In the genomic region with DNA sequence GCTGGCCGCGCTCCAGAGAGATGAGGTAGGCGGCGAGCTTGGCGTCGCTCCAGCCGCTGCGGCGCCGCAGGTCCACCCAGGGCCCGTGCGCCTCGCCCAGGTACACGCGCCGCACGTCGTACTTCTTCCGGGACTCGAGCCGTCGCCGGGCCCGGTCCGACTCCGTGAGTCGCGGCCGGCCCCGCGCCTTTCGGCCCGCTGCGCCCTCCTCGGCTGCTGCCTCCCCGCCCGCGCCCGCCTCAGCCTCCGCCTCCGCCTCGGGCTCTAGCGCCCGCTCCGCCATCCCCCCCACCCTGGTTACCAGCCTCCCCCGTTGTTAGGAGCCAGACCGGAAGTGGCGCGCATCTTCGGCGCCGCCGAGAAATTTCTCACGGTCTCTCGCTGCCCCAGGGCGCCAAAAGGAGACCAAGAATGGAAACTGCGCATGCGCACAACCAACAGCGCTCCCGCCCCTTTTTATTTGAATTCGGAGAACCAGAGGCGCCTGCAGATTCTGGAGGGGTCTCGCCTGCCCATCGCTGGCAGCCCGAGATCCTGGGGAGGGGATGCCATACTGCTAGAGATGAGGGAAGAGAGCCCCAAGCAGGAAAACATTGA, we compare ENCODE assay signal across 1 cellular context.
TF ChIP-seq lines count a peak whose summit lies in the region.

A gene with protein sequence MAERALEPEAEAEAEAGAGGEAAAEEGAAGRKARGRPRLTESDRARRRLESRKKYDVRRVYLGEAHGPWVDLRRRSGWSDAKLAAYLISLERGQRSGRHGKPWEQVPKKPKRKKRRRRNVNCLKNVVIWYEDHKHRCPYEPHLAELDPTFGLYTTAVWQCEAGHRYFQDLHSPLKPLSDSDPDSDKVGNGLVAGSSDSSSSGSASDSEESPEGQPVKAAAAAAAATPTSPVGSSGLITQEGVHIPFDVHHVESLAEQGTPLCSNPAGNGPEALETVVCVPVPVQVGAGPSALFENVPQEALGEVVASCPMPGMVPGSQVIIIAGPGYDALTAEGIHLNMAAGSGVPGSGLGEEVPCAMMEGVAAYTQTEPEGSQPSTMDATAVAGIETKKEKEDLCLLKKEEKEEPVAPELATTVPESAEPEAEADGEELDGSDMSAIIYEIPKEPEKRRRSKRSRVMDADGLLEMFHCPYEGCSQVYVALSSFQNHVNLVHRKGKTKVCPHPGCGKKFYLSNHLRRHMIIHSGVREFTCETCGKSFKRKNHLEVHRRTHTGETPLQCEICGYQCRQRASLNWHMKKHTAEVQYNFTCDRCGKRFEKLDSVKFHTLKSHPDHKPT (minus strand): TSS at position 336 of the 597 bp plus-strand sequence. CDS start 53 bp downstream, at position 283.

TF ChIP-seq in WTC11, 78 proteins besides CTCF, POLR2A, EP300 and RAD21 (continued from another document and continues in another):
- TF ChIP-seq, protein P1, sequence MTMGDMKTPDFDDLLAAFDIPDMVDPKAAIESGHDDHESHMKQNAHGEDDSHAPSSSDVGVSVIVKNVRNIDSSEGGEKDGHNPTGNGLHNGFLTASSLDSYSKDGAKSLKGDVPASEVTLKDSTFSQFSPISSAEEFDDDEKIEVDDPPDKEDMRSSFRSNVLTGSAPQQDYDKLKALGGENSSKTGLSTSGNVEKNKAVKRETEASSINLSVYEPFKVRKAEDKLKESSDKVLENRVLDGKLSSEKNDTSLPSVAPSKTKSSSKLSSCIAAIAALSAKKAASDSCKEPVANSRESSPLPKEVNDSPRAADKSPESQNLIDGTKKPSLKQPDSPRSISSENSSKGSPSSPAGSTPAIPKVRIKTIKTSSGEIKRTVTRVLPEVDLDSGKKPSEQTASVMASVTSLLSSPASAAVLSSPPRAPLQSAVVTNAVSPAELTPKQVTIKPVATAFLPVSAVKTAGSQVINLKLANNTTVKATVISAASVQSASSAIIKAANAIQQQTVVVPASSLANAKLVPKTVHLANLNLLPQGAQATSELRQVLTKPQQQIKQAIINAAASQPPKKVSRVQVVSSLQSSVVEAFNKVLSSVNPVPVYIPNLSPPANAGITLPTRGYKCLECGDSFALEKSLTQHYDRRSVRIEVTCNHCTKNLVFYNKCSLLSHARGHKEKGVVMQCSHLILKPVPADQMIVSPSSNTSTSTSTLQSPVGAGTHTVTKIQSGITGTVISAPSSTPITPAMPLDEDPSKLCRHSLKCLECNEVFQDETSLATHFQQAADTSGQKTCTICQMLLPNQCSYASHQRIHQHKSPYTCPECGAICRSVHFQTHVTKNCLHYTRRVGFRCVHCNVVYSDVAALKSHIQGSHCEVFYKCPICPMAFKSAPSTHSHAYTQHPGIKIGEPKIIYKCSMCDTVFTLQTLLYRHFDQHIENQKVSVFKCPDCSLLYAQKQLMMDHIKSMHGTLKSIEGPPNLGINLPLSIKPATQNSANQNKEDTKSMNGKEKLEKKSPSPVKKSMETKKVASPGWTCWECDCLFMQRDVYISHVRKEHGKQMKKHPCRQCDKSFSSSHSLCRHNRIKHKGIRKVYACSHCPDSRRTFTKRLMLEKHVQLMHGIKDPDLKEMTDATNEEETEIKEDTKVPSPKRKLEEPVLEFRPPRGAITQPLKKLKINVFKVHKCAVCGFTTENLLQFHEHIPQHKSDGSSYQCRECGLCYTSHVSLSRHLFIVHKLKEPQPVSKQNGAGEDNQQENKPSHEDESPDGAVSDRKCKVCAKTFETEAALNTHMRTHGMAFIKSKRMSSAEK (CRISPR knock-in tag; IDR thresholded peaks at IDR 0.05; ENCODE audit: borderline replicate concordance): no peak
- TF ChIP-seq FOXP1 (CRISPR knock-in tag; IDR thresholded peaks at IDR 0.05; ENCODE audit: borderline replicate concordance): peak; percentile 64
- no peak for TF ChIP-seq NR3C1 (CRISPR knock-in tag; conservative IDR thresholded peaks at IDR 0.05; ENCODE audit: low read depth)
- TF ChIP-seq, protein P2, sequence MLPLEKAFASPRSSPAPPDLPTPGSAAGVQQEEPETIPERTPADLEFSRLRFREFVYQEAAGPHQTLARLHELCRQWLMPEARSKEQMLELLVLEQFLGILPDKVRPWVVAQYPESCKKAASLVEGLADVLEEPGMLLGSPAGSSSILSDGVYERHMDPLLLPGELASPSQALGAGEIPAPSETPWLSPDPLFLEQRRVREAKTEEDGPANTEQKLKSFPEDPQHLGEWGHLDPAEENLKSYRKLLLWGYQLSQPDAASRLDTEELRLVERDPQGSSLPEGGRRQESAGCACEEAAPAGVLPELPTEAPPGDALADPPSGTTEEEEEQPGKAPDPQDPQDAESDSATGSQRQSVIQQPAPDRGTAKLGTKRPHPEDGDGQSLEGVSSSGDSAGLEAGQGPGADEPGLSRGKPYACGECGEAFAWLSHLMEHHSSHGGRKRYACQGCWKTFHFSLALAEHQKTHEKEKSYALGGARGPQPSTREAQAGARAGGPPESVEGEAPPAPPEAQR (CRISPR knock-in tag; IDR thresholded peaks at IDR 0.05): no peak
- no peak for TF ChIP-seq NR1H2 (CRISPR knock-in tag; IDR thresholded peaks at IDR 0.05)
- TF ChIP-seq, protein P3, sequence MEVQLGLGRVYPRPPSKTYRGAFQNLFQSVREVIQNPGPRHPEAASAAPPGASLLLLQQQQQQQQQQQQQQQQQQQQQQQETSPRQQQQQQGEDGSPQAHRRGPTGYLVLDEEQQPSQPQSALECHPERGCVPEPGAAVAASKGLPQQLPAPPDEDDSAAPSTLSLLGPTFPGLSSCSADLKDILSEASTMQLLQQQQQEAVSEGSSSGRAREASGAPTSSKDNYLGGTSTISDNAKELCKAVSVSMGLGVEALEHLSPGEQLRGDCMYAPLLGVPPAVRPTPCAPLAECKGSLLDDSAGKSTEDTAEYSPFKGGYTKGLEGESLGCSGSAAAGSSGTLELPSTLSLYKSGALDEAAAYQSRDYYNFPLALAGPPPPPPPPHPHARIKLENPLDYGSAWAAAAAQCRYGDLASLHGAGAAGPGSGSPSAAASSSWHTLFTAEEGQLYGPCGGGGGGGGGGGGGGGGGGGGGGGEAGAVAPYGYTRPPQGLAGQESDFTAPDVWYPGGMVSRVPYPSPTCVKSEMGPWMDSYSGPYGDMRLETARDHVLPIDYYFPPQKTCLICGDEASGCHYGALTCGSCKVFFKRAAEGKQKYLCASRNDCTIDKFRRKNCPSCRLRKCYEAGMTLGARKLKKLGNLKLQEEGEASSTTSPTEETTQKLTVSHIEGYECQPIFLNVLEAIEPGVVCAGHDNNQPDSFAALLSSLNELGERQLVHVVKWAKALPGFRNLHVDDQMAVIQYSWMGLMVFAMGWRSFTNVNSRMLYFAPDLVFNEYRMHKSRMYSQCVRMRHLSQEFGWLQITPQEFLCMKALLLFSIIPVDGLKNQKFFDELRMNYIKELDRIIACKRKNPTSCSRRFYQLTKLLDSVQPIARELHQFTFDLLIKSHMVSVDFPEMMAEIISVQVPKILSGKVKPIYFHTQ (CRISPR knock-in tag; IDR thresholded peaks at IDR 0.05): no peak
- TF ChIP-seq NFE2L1 (CRISPR knock-in tag; IDR thresholded peaks at IDR 0.05): no peak
- TF ChIP-seq SOX15 (CRISPR knock-in tag; IDR thresholded peaks at IDR 0.05): no peak
- TF ChIP-seq, protein P4, sequence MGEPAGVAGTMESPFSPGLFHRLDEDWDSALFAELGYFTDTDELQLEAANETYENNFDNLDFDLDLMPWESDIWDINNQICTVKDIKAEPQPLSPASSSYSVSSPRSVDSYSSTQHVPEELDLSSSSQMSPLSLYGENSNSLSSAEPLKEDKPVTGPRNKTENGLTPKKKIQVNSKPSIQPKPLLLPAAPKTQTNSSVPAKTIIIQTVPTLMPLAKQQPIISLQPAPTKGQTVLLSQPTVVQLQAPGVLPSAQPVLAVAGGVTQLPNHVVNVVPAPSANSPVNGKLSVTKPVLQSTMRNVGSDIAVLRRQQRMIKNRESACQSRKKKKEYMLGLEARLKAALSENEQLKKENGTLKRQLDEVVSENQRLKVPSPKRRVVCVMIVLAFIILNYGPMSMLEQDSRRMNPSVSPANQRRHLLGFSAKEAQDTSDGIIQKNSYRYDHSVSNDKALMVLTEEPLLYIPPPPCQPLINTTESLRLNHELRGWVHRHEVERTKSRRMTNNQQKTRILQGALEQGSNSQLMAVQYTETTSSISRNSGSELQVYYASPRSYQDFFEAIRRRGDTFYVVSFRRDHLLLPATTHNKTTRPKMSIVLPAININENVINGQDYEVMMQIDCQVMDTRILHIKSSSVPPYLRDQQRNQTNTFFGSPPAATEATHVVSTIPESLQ (CRISPR knock-in tag; IDR thresholded peaks at IDR 0.05): no peak
- TF ChIP-seq TEAD1 (CRISPR knock-in tag; IDR thresholded peaks at IDR 0.05): 0 out of 2 replicates have a peak, but pooled peaks have one; percentile 52
- TF ChIP-seq, protein P5, sequence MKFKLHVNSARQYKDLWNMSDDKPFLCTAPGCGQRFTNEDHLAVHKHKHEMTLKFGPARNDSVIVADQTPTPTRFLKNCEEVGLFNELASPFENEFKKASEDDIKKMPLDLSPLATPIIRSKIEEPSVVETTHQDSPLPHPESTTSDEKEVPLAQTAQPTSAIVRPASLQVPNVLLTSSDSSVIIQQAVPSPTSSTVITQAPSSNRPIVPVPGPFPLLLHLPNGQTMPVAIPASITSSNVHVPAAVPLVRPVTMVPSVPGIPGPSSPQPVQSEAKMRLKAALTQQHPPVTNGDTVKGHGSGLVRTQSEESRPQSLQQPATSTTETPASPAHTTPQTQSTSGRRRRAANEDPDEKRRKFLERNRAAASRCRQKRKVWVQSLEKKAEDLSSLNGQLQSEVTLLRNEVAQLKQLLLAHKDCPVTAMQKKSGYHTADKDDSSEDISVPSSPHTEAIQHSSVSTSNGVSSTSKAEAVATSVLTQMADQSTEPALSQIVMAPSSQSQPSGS (CRISPR knock-in tag; IDR thresholded peaks at IDR 0.05; ENCODE audit: borderline replicate concordance, low read depth): no peak
- TF ChIP-seq MYBL2 (CRISPR knock-in tag; IDR thresholded peaks at IDR 0.05): peak; percentile 48; the same call in 1 of the 2 replicates
- TF ChIP-seq JUN (CRISPR knock-in tag; IDR thresholded peaks at IDR 0.05): peak; percentile 53; the same call in 1 of the 2 replicates
- peak; percentile 40; the same call in 1 of the 2 replicates for TF ChIP-seq PRRX2 (CRISPR knock-in tag; IDR thresholded peaks at IDR 0.05)
- TF ChIP-seq ZNF671 (CRISPR knock-in tag; IDR thresholded peaks at IDR 0.05): peak; percentile 79; the same call in 1 of the 2 replicates
- no peak for TF ChIP-seq JAZF1 (CRISPR knock-in tag; IDR thresholded peaks at IDR 0.05)
- TF ChIP-seq, protein P6, sequence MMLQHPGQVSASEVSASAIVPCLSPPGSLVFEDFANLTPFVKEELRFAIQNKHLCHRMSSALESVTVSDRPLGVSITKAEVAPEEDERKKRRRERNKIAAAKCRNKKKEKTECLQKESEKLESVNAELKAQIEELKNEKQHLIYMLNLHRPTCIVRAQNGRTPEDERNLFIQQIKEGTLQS (CRISPR knock-in tag; conservative IDR thresholded peaks at IDR 0.05): no peak
- TF ChIP-seq ZBTB21 (CRISPR knock-in tag; IDR thresholded peaks at IDR 0.05; ENCODE audit: borderline replicate concordance): 0 out of 2 replicates have a peak, but pooled peaks have one; percentile 28
- TF ChIP-seq TP53 (CRISPR knock-in tag; IDR thresholded peaks at IDR 0.05): no peak
- TF ChIP-seq, protein P7, sequence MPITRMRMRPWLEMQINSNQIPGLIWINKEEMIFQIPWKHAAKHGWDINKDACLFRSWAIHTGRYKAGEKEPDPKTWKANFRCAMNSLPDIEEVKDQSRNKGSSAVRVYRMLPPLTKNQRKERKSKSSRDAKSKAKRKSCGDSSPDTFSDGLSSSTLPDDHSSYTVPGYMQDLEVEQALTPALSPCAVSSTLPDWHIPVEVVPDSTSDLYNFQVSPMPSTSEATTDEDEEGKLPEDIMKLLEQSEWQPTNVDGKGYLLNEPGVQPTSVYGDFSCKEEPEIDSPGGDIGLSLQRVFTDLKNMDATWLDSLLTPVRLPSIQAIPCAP (CRISPR knock-in tag; IDR thresholded peaks at IDR 0.05): no peak
- no peak for TF ChIP-seq CREB1 (CRISPR knock-in tag; IDR thresholded peaks at IDR 0.05)
- TF ChIP-seq ELF4 (CRISPR knock-in tag; IDR thresholded peaks at IDR 0.05; ENCODE audit: low read depth): no peak
- TF ChIP-seq, protein P8, sequence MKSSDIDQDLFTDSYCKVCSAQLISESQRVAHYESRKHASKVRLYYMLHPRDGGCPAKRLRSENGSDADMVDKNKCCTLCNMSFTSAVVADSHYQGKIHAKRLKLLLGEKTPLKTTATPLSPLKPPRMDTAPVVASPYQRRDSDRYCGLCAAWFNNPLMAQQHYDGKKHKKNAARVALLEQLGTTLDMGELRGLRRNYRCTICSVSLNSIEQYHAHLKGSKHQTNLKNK (CRISPR knock-in tag; IDR thresholded peaks at IDR 0.05): no peak
- TF ChIP-seq SMAD3 (CRISPR knock-in tag; IDR thresholded peaks at IDR 0.05; ENCODE audit: borderline replicate concordance): peak; percentile 59; the same call in 1 of the 2 replicates
- peak; percentile 96 for TF ChIP-seq CREM (CRISPR knock-in tag; IDR thresholded peaks at IDR 0.05)
- no peak for TF ChIP-seq ZNF138 (CRISPR knock-in tag; conservative IDR thresholded peaks at IDR 0.05)
- TF ChIP-seq, protein P9, sequence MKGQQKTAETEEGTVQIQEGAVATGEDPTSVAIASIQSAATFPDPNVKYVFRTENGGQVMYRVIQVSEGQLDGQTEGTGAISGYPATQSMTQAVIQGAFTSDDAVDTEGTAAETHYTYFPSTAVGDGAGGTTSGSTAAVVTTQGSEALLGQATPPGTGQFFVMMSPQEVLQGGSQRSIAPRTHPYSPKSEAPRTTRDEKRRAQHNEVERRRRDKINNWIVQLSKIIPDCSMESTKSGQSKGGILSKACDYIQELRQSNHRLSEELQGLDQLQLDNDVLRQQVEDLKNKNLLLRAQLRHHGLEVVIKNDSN (CRISPR knock-in tag; IDR thresholded peaks at IDR 0.05): no peak
- no peak for TF ChIP-seq TEAD4 (CRISPR knock-in tag; IDR thresholded peaks at IDR 0.05)
- TF ChIP-seq, protein P10, sequence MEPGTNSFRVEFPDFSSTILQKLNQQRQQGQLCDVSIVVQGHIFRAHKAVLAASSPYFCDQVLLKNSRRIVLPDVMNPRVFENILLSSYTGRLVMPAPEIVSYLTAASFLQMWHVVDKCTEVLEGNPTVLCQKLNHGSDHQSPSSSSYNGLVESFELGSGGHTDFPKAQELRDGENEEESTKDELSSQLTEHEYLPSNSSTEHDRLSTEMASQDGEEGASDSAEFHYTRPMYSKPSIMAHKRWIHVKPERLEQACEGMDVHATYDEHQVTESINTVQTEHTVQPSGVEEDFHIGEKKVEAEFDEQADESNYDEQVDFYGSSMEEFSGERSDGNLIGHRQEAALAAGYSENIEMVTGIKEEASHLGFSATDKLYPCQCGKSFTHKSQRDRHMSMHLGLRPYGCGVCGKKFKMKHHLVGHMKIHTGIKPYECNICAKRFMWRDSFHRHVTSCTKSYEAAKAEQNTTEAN (CRISPR knock-in tag; IDR thresholded peaks at IDR 0.05): no peak
- TF ChIP-seq SMAD4 (CRISPR knock-in tag; IDR thresholded peaks at IDR 0.05): no peak
- no peak for TF ChIP-seq TCF7 (CRISPR knock-in tag; IDR thresholded peaks at IDR 0.05; ENCODE audit: low read depth)
- TF ChIP-seq ZNF263 (CRISPR knock-in tag; IDR thresholded peaks at IDR 0.05; ENCODE audit: low read depth): no peak
- no peak for TF ChIP-seq RORB (CRISPR knock-in tag; IDR thresholded peaks at IDR 0.05)
- no peak for TF ChIP-seq ZNF232 (CRISPR knock-in tag; IDR thresholded peaks at IDR 0.05)
